ENCODE assay signal across 25 cellular contexts in genomic region chr11:44031549-44031948, GRCh38. TPM values are rescaled to one million over a fixed set of nuclear protein-coding genes. Genes with fewer than 3 reads are reported as not detected.
DNase-seq lines count a peak whose midpoint lies in the region; ATAC-seq, FAIRE-seq and TF ChIP-seq lines count a peak whose summit lies in the region.
"Had no signal": no experiment of that assay in that cellular context is flagged by ENCODE, and none has a peak within 500 bp of the region (broad histone marks: within the 10 kb centered on the region; RNA-seq: fewer than 3 reads in every experiment).

No MANE protein-coding gene starts in this region.

- H3K9me3 ChIP-seq in IMR-90 (ENCODE audit: control insufficient read depth, insufficient read depth, low read length) (no peaks in the 10 kb centered on the region), testis (no peaks in the 10 kb centered on the region)

- H2BK120ac ChIP-seq in IMR-90 (ENCODE audit: low read depth, low read length): no peak overlapping the region

- no peak overlapping the region for H3K14ac ChIP-seq in IMR-90 (replicated peaks; ENCODE audit: low read depth, low read length)

- H3K23ac ChIP-seq in IMR-90 (ENCODE audit: low read depth, low read length): no peak overlapping the region

- H4K8ac ChIP-seq in IMR-90 (ENCODE audit: low read depth in 2 of 2, low read length in 2 of 2): no peak overlapping the region

- no peak overlapping the region for H3K9ac ChIP-seq in IMR-90 (ENCODE audit: low read depth, low read length)

- H3K4me1 ChIP-seq in IMR-90 (ENCODE audit: control insufficient read depth, insufficient read depth, low read length): peaks cover 5% of the 10 kb centered on the region; the same call in 1 of the 2 replicates
- H3K4me1 ChIP-seq in testis: peaks cover 40% of the 10 kb centered on the region

- no peak for TF ChIP-seq RAD21 in IMR-90 (IDR thresholded peaks at IDR 0.05; ENCODE audit: low read length)

- DNase-seq in IMR-90: no peak
- DNase-seq in coronary artery (ENCODE audit: low spot score): peak; percentile 70
- DNase-seq in testis: no peak
- no peak for DNase-seq in NCI-H345 (lab: John Stamatoyannopoulos, UW)
- DNase-seq in GM12891 (ENCODE audit: insufficient read length, low spot score): no peak
- DNase-seq in NCI-H1048 (lab: John Stamatoyannopoulos, UW): no peak
- no peak for DNase-seq in amygdala (lab: John Stamatoyannopoulos, UW)
- DNase-seq: activated B cell treated with CpG ODN at 0.5 μM for 24 hours; activated CD8-positive, alpha-beta T cell treated with anti-CD3 and anti-CD28 coated beads for 36 hours; activated naive CD4-positive, alpha-beta T cell treated with Interleukin-2 at 50 U/mL for 16 hours; activated T-cell treated with anti-CD3 and anti-CD28 coated beads, Interleukin-2, amount 50 U/mL, for 24 hours; endodermal cell; naive thymus-derived CD4-positive, alpha-beta T cell; NCI-H1105 treated with DMSO at 0.1 percent for 48 hours; NCI-H2107; NCI-H524; stimulated activated naive CD4-positive, alpha-beta T cell treated with Interleukin-2 at 50 U/mL for 16 hours; T-helper 9 cell had no signal

- peak overlapping the region; percentile 58 for H2AFZ ChIP-seq in IMR-90 (replicated peaks; ENCODE audit: low read length, poor library complexity)

- H3K4ac ChIP-seq in IMR-90 (ENCODE audit: low read depth, low read length): no peak overlapping the region

- H3K4me3 Mint-ChIP-seq in nephron: no peak overlapping the region
- H3K4me3 Mint-ChIP-seq: activated B cell treated with CpG ODN at 0.5 μM for 24 hours; activated CD8-positive, alpha-beta T cell treated with anti-CD3 and anti-CD28 coated beads for 36 hours; activated T-cell treated with anti-CD3 and anti-CD28 coated beads, Interleukin-2, amount 50 U/mL, for 24 hours; CD14-positive monocyte; endodermal cell; naive thymus-derived CD4-positive, alpha-beta T cell had no signal

- H3K36me3 Mint-ChIP-seq in nephron (ENCODE audit: low read depth): no peaks in the 10 kb centered on the region
- H3K36me3 Mint-ChIP-seq: CD14-positive monocyte had no signal

- H3K9me3 Mint-ChIP-seq in nephron: peaks cover 7% of the 10 kb centered on the region
- H3K9me3 Mint-ChIP-seq: activated CD8-positive, alpha-beta T cell treated with anti-CD3 and anti-CD28 coated beads for 36 hours had no signal

- dilution Hi-C loops in IMR-90 (cut with HindIII; ENCODE audit: low sequenced_read_pairs, unreplicated experiment): loop anchor here (25.0 kb wide), 1 partner anchor 119 kb away; no protein-coding TSS in a partner anchor

- no peak overlapping the region for H2AK9ac ChIP-seq in IMR-90 (replicated peaks; ENCODE audit: low read depth, low read length, poor library complexity)

- in situ Hi-C loops in IMR-90 (cut with MboI; ENCODE audit: low sequenced_read_pairs): no loop called here

- no peak for ATAC-seq in IMR-90 (ENCODE audit: low read depth)
- ATAC-seq: activated CD8-positive, alpha-beta T cell treated with anti-CD3 and anti-CD28 coated beads for 36 hours; naive thymus-derived CD4-positive, alpha-beta T cell had no signal

- H3K4me2 ChIP-seq in IMR-90 (ENCODE audit: low read depth, low read length): no peak overlapping the region

- H3K36me3 ChIP-seq in IMR-90 (ENCODE audit: control insufficient read depth, insufficient read depth, low read length) (no peaks in the 10 kb centered on the region), testis (ENCODE audit: low read depth, missing control alignments) (no peaks in the 10 kb centered on the region)

- CTCF ChIA-PET in IMR-90 (lab: Yijun Ruan, JAX): interaction anchor here (0.6 to 2.5 kb wide), 2 partner anchors 43 to 142 kb away, joined by 3 to 9 read pairs; no protein-coding TSS in a partner anchor

- H2BK15ac ChIP-seq in IMR-90 (ENCODE audit: low read depth, low read length): no peak overlapping the region

- H4K20me1 ChIP-seq in IMR-90 (ENCODE audit: insufficient read depth, low read length): no peaks in the 10 kb centered on the region; the same call in 1 of the 2 replicates

- H3K9me1 ChIP-seq in IMR-90 (ENCODE audit: insufficient read depth, low read length): peaks cover 2% of the 10 kb centered on the region; the same call in 1 of the 2 replicates

- H3K4me3 ChIP-seq in IMR-90 (ENCODE audit: insufficient read depth, low read depth, low read length) (no peak overlapping the region), coronary artery (no peak overlapping the region), testis (no peak overlapping the region)
- H3K4me3 ChIP-seq: skin epidermis had no signal

- TF ChIP-seq POLR2A in IMR-90 (IDR thresholded peaks at IDR 0.05; ENCODE audit: low read depth, low read length) (no peak), testis (IDR thresholded peaks at IDR 0.05) (no peak), GM12891 (IDR thresholded peaks at IDR 0.05; ENCODE audit: low read depth, low read length) (no peak)

- H3K27ac Mint-ChIP-seq in nephron: peak overlapping the region in 2 of 3 experiments; percentile 25 to 96
- H3K27ac Mint-ChIP-seq: activated B cell treated with CpG ODN at 0.5 μM for 24 hours; activated CD8-positive, alpha-beta T cell treated with anti-CD3 and anti-CD28 coated beads for 36 hours; activated T-cell treated with anti-CD3 and anti-CD28 coated beads, Interleukin-2, amount 50 U/mL, for 24 hours; CD14-positive monocyte; naive thymus-derived CD4-positive, alpha-beta T cell had no signal

- H3K27me3 ChIP-seq in IMR-90 (ENCODE audit: control insufficient read depth, insufficient read depth, low read length) (peaks cover 11% of the 10 kb centered on the region), testis (no peaks in the 10 kb centered on the region)

- no peak overlapping the region for H3K18ac ChIP-seq in IMR-90 (ENCODE audit: low read depth, low read length)

- FAIRE-seq in GM12891 (lab: Jason Lieb, UNC): no peak

- H2AK5ac ChIP-seq in IMR-90 (ENCODE audit: low read depth, low read length): no peak overlapping the region

- no TSS peak for BruUV-seq in IMR-90 (replicated peaks; lab: Mats Ljungman, UMichigan)

- TF ChIP-seq CTCF in IMR-90 (conservative IDR thresholded peaks at IDR 0.05; ENCODE audit: low read depth, low read length) (no peak), coronary artery (IDR thresholded peaks at IDR 0.05) (no peak), nephron (IDR thresholded peaks at IDR 0.05; ENCODE audit: unreplicated experiment in 3 of 3) (no peak), testis (IDR thresholded peaks at IDR 0.05) (no peak)

- no peak overlapping the region for H3K56ac ChIP-seq in IMR-90 (ENCODE audit: extremely low read depth, insufficient read depth, low read length)

- H2BK20ac ChIP-seq in IMR-90 (ENCODE audit: low read depth, low read length): no peak overlapping the region

- POLR2A ChIA-PET in IMR-90 (lab: Charles Lee; ENCODE audit: unreplicated experiment): no interaction called here

- peaks cover 39% of the 10 kb centered on the region for H3K4me1 Mint-ChIP-seq in nephron
- H3K4me1 Mint-ChIP-seq: activated B cell treated with CpG ODN at 0.5 μM for 24 hours; CD14-positive monocyte; naive thymus-derived CD4-positive, alpha-beta T cell had no signal

- H3K27ac ChIP-seq in IMR-90 (ENCODE audit: insufficient read depth, low read length): no peak overlapping the region
- H3K27ac ChIP-seq in coronary artery: peak overlapping the region; percentile 88 to 91
- H3K27ac ChIP-seq in testis: peak overlapping the region; percentile 34 to 94

- H3K79me1 ChIP-seq in IMR-90 (ENCODE audit: low read depth in 1 of 2, low read length in 2 of 2): no peaks in the 10 kb centered on the region

- no CpG with 5 or more reads among the region's 5 CpGs for WGBS in IMR-90 (ENCODE audit: extremely low coverage in 2 of 2, insufficient read length in 1 of 2), 2 experiments
- WGBS in testis, 2 donors: 79 to 92% methylated on average over 5 of the region's 5 CpGs

- H3K27me3 Mint-ChIP-seq in nephron (ENCODE audit: low read depth): peaks cover 12% of the 10 kb centered on the region

- intact Hi-C loops in IMR-90 (cut with micrococcal nuclease) (no loop called here), testis (cut with DNase I; ENCODE audit: low total_unique reads) (loop anchor here (5.0 to 10.0 kb wide), 2 partner anchors 44 to 87 kb away; partner anchors contain the start of gene C11orf96)

- no peak overlapping the region for H4K5ac ChIP-seq in IMR-90 (ENCODE audit: low read depth, low read length)

- H2BK5ac ChIP-seq in IMR-90 (ENCODE audit: low read depth, low read length, poor library complexity, severe bottlenecking): no peak overlapping the region

- H4K91ac ChIP-seq in IMR-90 (ENCODE audit: insufficient read depth, low read depth, low read length): no peak overlapping the region

TF ChIP-seq in GM12891, 5 proteins besides CTCF, POLR2A, EP300 and RAD21:
- TF ChIP-seq POU2F2 (IDR thresholded peaks at IDR 0.05; ENCODE audit: low read depth, low read length) (no peak), PAX5 (IDR thresholded peaks at IDR 0.05; ENCODE audit: insufficient read depth, low read length, severe bottlenecking) (no peak), SPI1 (IDR thresholded peaks at IDR 0.05; ENCODE audit: low read depth, low read length) (no peak), TAF1 (IDR thresholded peaks at IDR 0.05; ENCODE audit: low read depth, low read length) (no peak), POLR2AphosphoS5 (IDR thresholded peaks at IDR 0.05; ENCODE audit: low read depth, low read length) (no peak)

RNA-seq across cellular contexts. Expression of gene ACCSL, which starts 16.2 kb away (rescaled TPM):
- not detected in 2 replicates for total RNA-seq in IMR-90 (2012; rRNA removed)
- not detected in 2 replicates for polyA plus RNA-seq in IMR-90 (2012; rRNA removed)
- polyA plus RNA-seq in IMR-90 (2012; cell fraction: cytosol; rRNA removed): not detected in 2 replicates
- not detected in 2 replicates for polyA plus RNA-seq in IMR-90 (2012; cell fraction: nucleus; rRNA removed; ENCODE audit: low replicate concordance)
- total RNA-seq in testis: under 1 TPM; 0.25 to 0.79 TPM
- polyA plus RNA-seq in testis (ENCODE audit: insufficient read depth, low read depth, low replicate concordance): 0.67 TPM
- polyA plus RNA-seq in GM12891 (2012; ENCODE audit: low read depth, missing spikeins): 0.14 TPM
- total RNA-seq: activated B cell treated with CpG ODN at 0.5 μM for 24 hours; activated CD8-positive, alpha-beta T cell treated with anti-CD3 and anti-CD28 coated beads for 36 hours; astrocyte; endodermal cell; lung microvascular endothelial cell; naive thymus-derived CD4-positive, alpha-beta T cell; RPMI7951 had no signal
- polyA plus RNA-seq: AG04450; CD14-positive monocyte; naive thymus-derived CD4-positive, alpha-beta T cell had no signal

RNA-seq across cellular contexts. Expression of gene ACCS, which starts 34.5 kb away (rescaled TPM):
- total RNA-seq in IMR-90 (2012; rRNA removed): 1.4 and 1.8 TPM in 2 replicates
- 6.0 and 7.3 TPM in 2 replicates for polyA plus RNA-seq in IMR-90 (2012; rRNA removed)
- 2.0 and 2.8 TPM in 2 replicates for polyA plus RNA-seq in IMR-90 (2012; cell fraction: cytosol; rRNA removed)
- polyA plus RNA-seq in IMR-90 (2012; cell fraction: nucleus; rRNA removed; ENCODE audit: low replicate concordance): 83.3 and 91.5 TPM in 2 replicates
- total RNA-seq in testis: 10 to 100 TPM; 63.0 to 65.4 TPM
- polyA plus RNA-seq in testis (ENCODE audit: insufficient read depth, low read depth, low replicate concordance): 33.4 TPM
- 7.3 TPM for polyA plus RNA-seq in GM12891 (2012; ENCODE audit: low read depth, missing spikeins)

Comparison
In these comparisons a context has a peak if more than half of its experiments do, and no peak if none do; other contexts are left out.
1. RNA of gene ACCS, which starts 34.5 kb away (total RNA-seq): 63.0 to 65.4 TPM in testis; 1.4 to 1.8 TPM in IMR-90; every median in the first group is over 10 times any median in the second.